Comparison of ENCODE assay signal across 28 cellular contexts in genomic region chr17:45693792-45694191, GRCh38.
"Had no signal": no experiment of that assay in that cellular context is flagged by ENCODE, and none has a peak within 500 bp of the region (broad histone marks: within the 10 kb centered on the region; RNA-seq: fewer than 3 reads in every experiment).

No MANE protein-coding gene starts in this region.

- FAIRE-seq: colon, endometrium, endothelial cell of umbilical vein, frontal cortex had no signal

- DNase-seq: colonic mucosa; cortex of kidney; dermis blood vessel endothelial cell; dorsolateral prefrontal cortex; effector CD4-positive, alpha-beta T cell; effector CD8-positive, alpha-beta T cell; effector memory CD4-positive, alpha-beta T cell; effector memory CD8-positive, alpha-beta T cell; endodermal cell; erythroblast; esophagus squamous epithelium; foreskin fibroblast; foreskin keratinocyte; foreskin melanocyte; gastrocnemius medialis; glutamatergic neuron; head of caudate nucleus; heart left ventricle; heart right ventricle had no signal

- H3K36me3 ChIP-seq: colonic mucosa, esophagus muscularis mucosa, esophagus squamous epithelium, gastrocnemius medialis, gastroesophageal sphincter, heart left ventricle, heart right ventricle had no signal

- H3K4me3 ChIP-seq: colonic mucosa, coronary artery, dorsolateral prefrontal cortex, esophagus muscularis mucosa, esophagus squamous epithelium, gastrocnemius medialis, gastroesophageal sphincter, heart left ventricle, heart right ventricle had no signal

- H3K27ac ChIP-seq: colonic mucosa, coronary artery, epithelial cell of prostate, esophagus muscularis mucosa, esophagus squamous epithelium, foreskin keratinocyte, gastrocnemius medialis, gastroesophageal sphincter, heart left ventricle, heart right ventricle had no signal

- H3K9me3 ChIP-seq: colonic mucosa, gastrocnemius medialis, heart left ventricle, heart right ventricle had no signal

- H3K27me3 ChIP-seq: colonic mucosa had no signal

- ATAC-seq: effector memory CD8-positive, alpha-beta T cell; esophagus mucosa; foreskin keratinocyte; gastrocnemius medialis; gastroesophageal sphincter; heart left ventricle; heart right ventricle had no signal

- H3K4me1 ChIP-seq: colonic mucosa, esophagus muscularis mucosa, esophagus squamous epithelium, foreskin keratinocyte, gastrocnemius medialis, gastroesophageal sphincter, heart left ventricle, heart right ventricle had no signal
